In the genomic region with DNA sequence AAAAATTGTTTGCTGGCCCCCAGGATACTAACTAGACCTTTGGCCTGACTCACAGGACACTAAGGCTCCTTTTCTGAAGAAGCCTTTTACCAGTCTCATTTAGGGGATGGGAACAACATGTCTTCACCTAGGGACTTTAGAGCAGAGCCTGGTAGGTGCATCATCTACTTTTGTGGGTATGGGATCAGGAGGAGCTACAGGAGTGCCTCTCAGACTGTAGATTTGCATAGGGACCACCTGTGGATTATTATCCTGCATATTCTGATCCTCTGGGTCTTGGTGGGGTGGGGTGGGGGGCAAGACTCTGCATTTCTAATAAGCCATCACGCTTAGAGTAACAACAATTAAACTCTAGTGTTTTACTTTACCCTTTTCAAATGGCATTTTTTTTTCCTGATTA, we compare ENCODE assay signal across 3 cellular contexts. TPM values are rescaled to one million over a fixed set of nuclear protein-coding genes. Genes with fewer than 3 reads are reported as not detected.
"Had no signal": no experiment of that assay in that cellular context is flagged by ENCODE, and none has a peak within 500 bp of the region (broad histone marks: within the 10 kb centered on the region; RNA-seq: fewer than 3 reads in every experiment).

No MANE protein-coding gene starts in this region.

RNA-seq across cellular contexts. Expression of gene PTPN20, which starts 21.2 kb away (rescaled TPM):
- total RNA-seq: OCI-LY7, SJCRH30, SJSA1 had no signal
